Comparison of ENCODE assay signal across 9 cellular contexts in genomic region chr6:151284431-151285060, GRCh38. TPM values are rescaled to one million over a fixed set of nuclear protein-coding genes. Genes with fewer than 3 reads are reported as not detected.
A peak's percentile ranks its signal among the peaks of the same experiment; 100 is the strongest.
DNase-seq lines count a peak whose midpoint lies in the region; ATAC-seq and TF ChIP-seq lines count a peak whose summit lies in the region.
"Had no signal": no experiment of that assay in that cellular context is flagged by ENCODE, and none has a peak within 500 bp of the region (broad histone marks: within the 10 kb centered on the region; RNA-seq: fewer than 3 reads in every experiment).

No MANE protein-coding gene starts in this region.

- H3K9ac ChIP-seq in DND-41 (ENCODE audit: low read depth, low read length), result no peak overlapping the region

- no peak overlapping the region for H2AFZ ChIP-seq in DND-41 (ENCODE audit: low read depth, low read length)

- H4K20me1 ChIP-seq in DND-41 (ENCODE audit: insufficient read depth, low read length), result no peaks in the 10 kb centered on the region

- peaks cover 9% of the 10 kb centered on the region for H3K4me1 ChIP-seq in DND-41 (ENCODE audit: insufficient read depth, low read length)

- no peak for TF ChIP-seq CTCF in DND-41 (IDR thresholded peaks at IDR 0.05; ENCODE audit: borderline replicate concordance, extremely low read depth, low read length, poor library complexity, severe bottlenecking)

- no peaks in the 10 kb centered on the region for H3K79me2 ChIP-seq in DND-41 (ENCODE audit: insufficient read depth, low read length)

- H3K9me3 ChIP-seq in DND-41 (ENCODE audit: insufficient read depth, low read length, severe bottlenecking), result no peaks in the 10 kb centered on the region

- H3K27me3 ChIP-seq in DND-41 (ENCODE audit: insufficient read depth, low read length, poor library complexity), result no peaks in the 10 kb centered on the region

- no peak overlapping the region for H3K4me3 ChIP-seq in DND-41 (ENCODE audit: low read depth in 1 of 2, low read length in 2 of 2)

- no peak overlapping the region for H3K4me2 ChIP-seq in DND-41 (ENCODE audit: insufficient read depth, low read length)

- H3K27ac ChIP-seq in DND-41 (ENCODE audit: low read length), result no peak overlapping the region

- DNase-seq in DND-41, result no peak
- DNase-seq in RPMI7951 (ENCODE audit: low read depth), result peak; percentile 15
- DNase-seq in lung microvascular endothelial cell (ENCODE audit: low read depth in 2 of 2), result peak; percentile 39 to 49
- DNase-seq in retina, result no peak
- no peak for DNase-seq in SW480 (ENCODE audit: low spot score)
- DNase-seq in RPMI8226, result no peak
- DNase-seq: H7 had no signal

- no peaks in the 10 kb centered on the region for H3K36me3 ChIP-seq in DND-41 (ENCODE audit: insufficient read depth, low read length)

- ATAC-seq in DND-41 (ENCODE audit: insufficient read depth, low read depth), result peak; percentile 37; the same call in 1 of the 3 replicates
- ATAC-seq in GM19324 (IDR thresholded peaks at IDR 0.05; ENCODE audit: low FRiP score, unreplicated experiment), result peak; percentile 49
- ATAC-seq in HG03039 (IDR thresholded peaks at IDR 0.05; ENCODE audit: unreplicated experiment), result no peak

RNA-seq across cellular contexts. Expression of gene AKAP12, which starts 44.8 kb away (rescaled TPM):
- total RNA-seq in RPMI7951 (2014; rRNA removed; shearing (Covaris generic)), result 37.3 and 38.9 TPM in 2 replicates
- 250 and 900 TPM in 2 replicates for total RNA-seq in lung microvascular endothelial cell

Comparison
In these comparisons a context has a peak if more than half of its experiments do, and no peak if none do; other contexts are left out.
1. DNase-seq: peak in RPMI7951 (single experiment) and lung microvascular endothelial cell (2 of 2); none in DND-41 (single experiment), retina (single experiment), SW480 (single experiment) and RPMI8226 (single experiment).